In the genomic region with DNA sequence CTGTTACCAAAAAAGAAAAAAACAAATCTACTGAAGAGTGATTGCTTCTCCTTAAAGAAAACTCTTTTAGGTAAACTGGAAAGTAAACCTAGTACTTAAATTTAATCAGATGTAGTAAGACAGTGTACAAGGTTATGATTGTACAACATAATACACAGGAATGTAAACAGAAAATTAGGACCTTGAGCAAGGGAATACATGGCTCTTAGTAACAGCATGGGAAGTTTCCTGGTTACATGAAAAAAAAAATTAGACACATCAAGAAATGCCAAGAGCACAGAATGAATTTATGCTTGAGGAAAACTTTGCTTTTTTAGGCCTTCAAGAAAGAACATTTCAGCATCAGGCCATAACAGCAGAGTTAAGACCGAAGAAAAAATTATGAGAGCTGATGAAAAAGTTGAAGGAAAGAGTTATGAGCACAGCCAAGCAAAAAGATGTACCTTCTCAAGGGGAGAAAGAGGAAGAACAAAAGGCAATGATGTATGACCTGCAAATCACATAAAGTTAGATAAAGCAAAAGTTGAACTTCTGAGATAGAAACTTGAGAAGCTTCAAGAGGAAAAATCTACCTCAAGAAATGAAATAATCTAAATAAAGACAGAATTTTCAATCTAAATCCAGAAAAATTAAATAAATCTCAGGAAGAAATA, we compare ENCODE assay signal across 24 cellular contexts.
"Had no signal": no experiment of that assay in that cellular context is flagged by ENCODE, and none has a peak within 500 bp of the region (broad histone marks: within the 10 kb centered on the region; RNA-seq: fewer than 3 reads in every experiment).

No MANE protein-coding gene starts in this region.

- H3K27ac Mint-ChIP-seq: activated naive CD4-positive, alpha-beta T cell treated with anti-CD3 and anti-CD28 coated beads, Interleukin-2, amount 10 ng/mL, durations not matched to agents 7 days and 5 days; activated naive CD8-positive, alpha-beta T cell treated with anti-CD3 and anti-CD28 coated beads, Interleukin-2, amount 50 U/mL, for 24 hours; immature natural killer cell; stimulated activated effector memory CD8-positive, alpha-beta T cell treated with anti-CD3 and anti-CD28 coated beads, Interleukin-12 subunit alpha, Interleukin-12 subunit beta, amount 100 ng/mL, for 72 hours; WTC11 had no signal

- H3K27me3 ChIP-seq: ascending aorta, gastrocnemius medialis, heart right ventricle, right atrium auricular region, upper lobe of left lung had no signal

- H3K9me3 Mint-ChIP-seq: activated naive CD8-positive, alpha-beta T cell treated with anti-CD3 and anti-CD28 coated beads, Interleukin-2, amount 50 U/mL, for 24 hours had no signal

- H3K9me3 ChIP-seq: ascending aorta, gastrocnemius medialis, heart right ventricle, prostate gland, right atrium auricular region, thoracic aorta, upper lobe of left lung had no signal

- H3K4me1 Mint-ChIP-seq: activated naive CD4-positive, alpha-beta T cell treated with anti-CD3 and anti-CD28 coated beads, Interleukin-2, amount 10 ng/mL, durations not matched to agents 7 days and 5 days; activated naive CD8-positive, alpha-beta T cell treated with anti-CD3 and anti-CD28 coated beads, Interleukin-2, amount 50 U/mL, for 24 hours; central memory CD8-positive, alpha-beta T cell; immature natural killer cell; naive thymus-derived CD8-positive, alpha-beta T cell; stimulated activated effector memory CD8-positive, alpha-beta T cell treated with anti-CD3 and anti-CD28 coated beads, Interleukin-12 subunit alpha, Interleukin-12 subunit beta, amount 100 ng/mL, for 72 hours; WTC11 had no signal

- H3K36me3 Mint-ChIP-seq: activated naive CD4-positive, alpha-beta T cell treated with anti-CD3 and anti-CD28 coated beads, Interleukin-2, amount 10 ng/mL, durations not matched to agents 7 days and 5 days; naive thymus-derived CD8-positive, alpha-beta T cell; stimulated activated effector memory CD8-positive, alpha-beta T cell treated with anti-CD3 and anti-CD28 coated beads, Interleukin-12 subunit alpha, Interleukin-12 subunit beta, amount 100 ng/mL, for 72 hours; WTC11 had no signal

- H3K4me3 Mint-ChIP-seq: activated naive CD4-positive, alpha-beta T cell treated with anti-CD3 and anti-CD28 coated beads, Interleukin-2, amount 10 ng/mL, durations not matched to agents 7 days and 5 days; activated naive CD8-positive, alpha-beta T cell treated with anti-CD3 and anti-CD28 coated beads, Interleukin-2, amount 50 U/mL, for 24 hours; central memory CD8-positive, alpha-beta T cell; immature natural killer cell; naive thymus-derived CD8-positive, alpha-beta T cell; stimulated activated effector memory CD8-positive, alpha-beta T cell treated with anti-CD3 and anti-CD28 coated beads, Interleukin-12 subunit alpha, Interleukin-12 subunit beta, amount 100 ng/mL, for 72 hours; WTC11 had no signal

- H3K4me3 ChIP-seq: ascending aorta, coronary artery, gastrocnemius medialis, heart right ventricle, prostate gland, right atrium auricular region, thoracic aorta, upper lobe of left lung had no signal

- DNase-seq: activated CD4-positive, alpha-beta T cell treated with anti-CD3 and anti-CD28 coated beads for 48 hours; activated CD8-positive, alpha-beta memory T cell treated with anti-CD3 and anti-CD28 coated beads for 24 hours; activated CD8-positive, alpha-beta memory T cell treated with anti-CD3 and anti-CD28 coated beads, Interleukin-2, amount 50 U/mL, for 48 hours; activated effector memory CD4-positive, alpha-beta T cell treated with Interleukin-2 at 50 U/mL for 16 hours; activated naive CD4-positive, alpha-beta T cell treated with anti-CD3 and anti-CD28 coated beads, Interleukin-2, amount 10 ng/mL, durations not matched to agents 7 days and 5 days; activated naive CD8-positive, alpha-beta T cell treated with anti-CD3 and anti-CD28 coated beads, Interleukin-2, amount 50 U/mL, for 24 hours; activated T-cell treated with anti-CD3 and anti-CD28 coated beads, Interleukin-2, amount 50 U/mL, for 48 hours; gastrocnemius medialis; heart right ventricle; immature natural killer cell; left ventricle myocardium superior; naive thymus-derived CD8-positive, alpha-beta T cell; stimulated activated CD4-positive, alpha-beta T cell treated with anti-CD3 and anti-CD28 coated beads, Interleukin-4, amount 100 ng/mL, for 24 hours; SW 1271; T-helper 2 cell; upper lobe of left lung had no signal

- H3K27ac ChIP-seq: ascending aorta, coronary artery, gastrocnemius medialis, heart right ventricle, prostate gland, right atrium auricular region, thoracic aorta, upper lobe of left lung had no signal

- H3K27me3 Mint-ChIP-seq: activated naive CD4-positive, alpha-beta T cell treated with anti-CD3 and anti-CD28 coated beads, Interleukin-2, amount 10 ng/mL, durations not matched to agents 7 days and 5 days; activated naive CD8-positive, alpha-beta T cell treated with anti-CD3 and anti-CD28 coated beads, Interleukin-2, amount 50 U/mL, for 24 hours; central memory CD8-positive, alpha-beta T cell; naive thymus-derived CD8-positive, alpha-beta T cell had no signal

- H3K36me3 ChIP-seq: ascending aorta, gastrocnemius medialis, heart right ventricle, prostate gland, right atrium auricular region, thoracic aorta, upper lobe of left lung had no signal
